In the genomic region with DNA sequence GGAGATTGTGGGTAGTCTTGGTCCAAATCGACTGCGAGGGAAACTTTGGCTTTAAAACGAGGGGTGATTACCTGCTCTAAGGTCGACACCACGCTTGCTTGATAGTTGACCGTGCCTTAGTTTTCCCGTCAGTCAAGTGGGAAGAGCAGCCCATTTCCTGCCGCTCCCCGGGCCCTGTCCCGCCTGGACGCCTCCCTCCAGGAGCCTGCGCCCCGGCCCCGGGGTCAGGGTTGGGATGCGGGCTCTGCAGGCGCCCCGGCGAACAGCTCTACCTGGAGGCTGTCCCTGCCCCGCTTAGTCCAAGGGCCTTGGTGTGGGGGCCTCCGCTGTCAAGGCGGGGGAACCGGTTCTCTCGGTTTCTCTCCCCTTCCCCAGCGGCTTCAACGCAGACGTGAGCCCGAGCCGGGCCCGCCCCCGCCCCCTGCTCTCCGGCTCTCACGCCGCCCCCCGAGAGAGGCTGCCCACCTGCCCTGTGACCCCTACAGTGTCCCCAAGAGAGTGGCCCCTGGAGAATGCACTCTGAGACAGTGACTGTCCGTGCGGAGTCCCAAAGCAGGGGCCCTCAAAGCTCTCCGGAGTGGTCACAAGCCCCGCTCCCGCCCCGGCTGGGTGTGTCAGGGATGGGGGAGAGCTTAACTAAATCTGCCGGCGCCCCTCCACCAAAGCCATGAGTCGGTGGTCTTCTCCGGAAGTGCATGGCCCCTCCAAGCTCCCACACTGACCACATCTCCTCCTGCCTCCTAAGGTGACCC, we compare ENCODE assay signal across 9 cellular contexts.
DNase-seq lines count a peak whose midpoint lies in the region; ATAC-seq, FAIRE-seq and TF ChIP-seq lines count a peak whose summit lies in the region.
"Had no signal": no experiment of that assay in that cellular context is flagged by ENCODE, and none has a peak within 500 bp of the region (broad histone marks: within the 10 kb centered on the region; RNA-seq: fewer than 3 reads in every experiment).

No MANE protein-coding gene starts in this region.

- ATAC-seq in stimulated activated memory B cell treated with anti-CD40 and anti-IgM and Interleukin-4, amounts not matched to agents 10 μg/mL and 1 μg/mL and 100 μg/mL, for 72 hours = no peak
- ATAC-seq in HG02678 (IDR thresholded peaks at IDR 0.05; ENCODE audit: unreplicated experiment) = no peak

- H3K9me3 Mint-ChIP-seq in activated T-helper 1 cell treated with anti-CD3 and anti-CD28 coated beads, Interleukin-12 subunit alpha, Interleukin-12 subunit beta, Interleukin-2, Interleukin-4 antibody, amounts not matched to agents 30 ng/mL and 10 ng/mL and 1 ng/mL, durations not matched to agents 14 hours and 24 hours and 36 hours = no peaks in the 10 kb centered on the region
- H3K9me3 Mint-ChIP-seq in stimulated activated memory B cell treated with anti-CD40 and anti-IgM and Interleukin-4, amounts not matched to agents 10 μg/mL and 1 μg/mL and 100 μg/mL, for 72 hours = no peaks in the 10 kb centered on the region

- peaks cover 4% of the 10 kb centered on the region for H3K9me3 ChIP-seq in iPS-18c (ENCODE audit: control insufficient read depth, insufficient read depth, low read length)
- H3K9me3 ChIP-seq: adrenal gland had no signal

- peak; percentile 52 for DNase-seq in DMS 273 (lab: John Stamatoyannopoulos, UW; ENCODE audit: unreplicated experiment)
- DNase-seq in DMS 273 treated with DMSO at 0.1 percent for 48 hours (lab: John Stamatoyannopoulos, UW) = no peak
- no peak for DNase-seq in activated T-helper 1 cell treated with anti-CD3 and anti-CD28 coated beads, Interleukin-12 subunit alpha, Interleukin-12 subunit beta, Interleukin-2, Interleukin-4 antibody, amounts not matched to agents 30 ng/mL and 10 ng/mL and 1 ng/mL, durations not matched to agents 14 hours and 24 hours and 36 hours (ENCODE audit: low spot score)
- DNase-seq in D721Med (ENCODE audit: insufficient read length, low spot score) = no peak
- no peak for DNase-seq in NCI-H146 (lab: John Stamatoyannopoulos, UW)

- peaks cover 8% of the 10 kb centered on the region for H3K36me3 Mint-ChIP-seq in activated T-helper 1 cell treated with anti-CD3 and anti-CD28 coated beads, Interleukin-12 subunit alpha, Interleukin-12 subunit beta, Interleukin-2, Interleukin-4 antibody, amounts not matched to agents 30 ng/mL and 10 ng/mL and 1 ng/mL, durations not matched to agents 14 hours and 24 hours and 36 hours (ENCODE audit: low read depth)
- peaks cover 6% of the 10 kb centered on the region for H3K36me3 Mint-ChIP-seq in stimulated activated memory B cell treated with anti-CD40 and anti-IgM and Interleukin-4, amounts not matched to agents 10 μg/mL and 1 μg/mL and 100 μg/mL, for 72 hours

- peak overlapping the region; percentile 39 for H3K4me3 Mint-ChIP-seq in activated T-helper 1 cell treated with anti-CD3 and anti-CD28 coated beads, Interleukin-12 subunit alpha, Interleukin-12 subunit beta, Interleukin-2, Interleukin-4 antibody, amounts not matched to agents 30 ng/mL and 10 ng/mL and 1 ng/mL, durations not matched to agents 14 hours and 24 hours and 36 hours
- H3K4me3 Mint-ChIP-seq in stimulated activated memory B cell treated with anti-CD40 and anti-IgM and Interleukin-4, amounts not matched to agents 10 μg/mL and 1 μg/mL and 100 μg/mL, for 72 hours = peak overlapping the region; percentile 50

- TF ChIP-seq CTCF in D721Med (IDR thresholded peaks at IDR 0.05; ENCODE audit: insufficient read depth, missing control alignments) = no peak

- no peak overlapping the region for H3K27ac Mint-ChIP-seq in activated T-helper 1 cell treated with anti-CD3 and anti-CD28 coated beads, Interleukin-12 subunit alpha, Interleukin-12 subunit beta, Interleukin-2, Interleukin-4 antibody, amounts not matched to agents 30 ng/mL and 10 ng/mL and 1 ng/mL, durations not matched to agents 14 hours and 24 hours and 36 hours
- no peak overlapping the region for H3K27ac Mint-ChIP-seq in stimulated activated memory B cell treated with anti-CD40 and anti-IgM and Interleukin-4, amounts not matched to agents 10 μg/mL and 1 μg/mL and 100 μg/mL, for 72 hours

- H3K4me3 ChIP-seq in iPS-18c (ENCODE audit: insufficient read depth, low read depth, low read length) = peak overlapping the region; percentile 62

- H3K4me1 Mint-ChIP-seq in activated T-helper 1 cell treated with anti-CD3 and anti-CD28 coated beads, Interleukin-12 subunit alpha, Interleukin-12 subunit beta, Interleukin-2, Interleukin-4 antibody, amounts not matched to agents 30 ng/mL and 10 ng/mL and 1 ng/mL, durations not matched to agents 14 hours and 24 hours and 36 hours (ENCODE audit: low read depth) = peaks cover 29% of the 10 kb centered on the region
- H3K4me1 Mint-ChIP-seq in stimulated activated memory B cell treated with anti-CD40 and anti-IgM and Interleukin-4, amounts not matched to agents 10 μg/mL and 1 μg/mL and 100 μg/mL, for 72 hours = peaks cover 48% of the 10 kb centered on the region

- peaks cover 6% of the 10 kb centered on the region for H3K27me3 Mint-ChIP-seq in activated T-helper 1 cell treated with anti-CD3 and anti-CD28 coated beads, Interleukin-12 subunit alpha, Interleukin-12 subunit beta, Interleukin-2, Interleukin-4 antibody, amounts not matched to agents 30 ng/mL and 10 ng/mL and 1 ng/mL, durations not matched to agents 14 hours and 24 hours and 36 hours (ENCODE audit: insufficient read depth)
- no peaks in the 10 kb centered on the region for H3K27me3 Mint-ChIP-seq in stimulated activated memory B cell treated with anti-CD40 and anti-IgM and Interleukin-4, amounts not matched to agents 10 μg/mL and 1 μg/mL and 100 μg/mL, for 72 hours

- intact Hi-C loops in activated T-helper 1 cell treated with anti-CD3 and anti-CD28 coated beads, Interleukin-12 subunit alpha, Interleukin-12 subunit beta, Interleukin-2, Interleukin-4 antibody, amounts not matched to agents 30 ng/mL and 10 ng/mL and 1 ng/mL, durations not matched to agents 14 hours and 24 hours and 36 hours (cut with micrococcal nuclease) = loop anchor here (5.0 to 10.0 kb wide), 2 partner anchors 58 to 755 kb away; a partner anchor contains a TSS

- no peak for FAIRE-seq in D721Med (lab: Jason Lieb, UNC)
